In the genomic region with DNA sequence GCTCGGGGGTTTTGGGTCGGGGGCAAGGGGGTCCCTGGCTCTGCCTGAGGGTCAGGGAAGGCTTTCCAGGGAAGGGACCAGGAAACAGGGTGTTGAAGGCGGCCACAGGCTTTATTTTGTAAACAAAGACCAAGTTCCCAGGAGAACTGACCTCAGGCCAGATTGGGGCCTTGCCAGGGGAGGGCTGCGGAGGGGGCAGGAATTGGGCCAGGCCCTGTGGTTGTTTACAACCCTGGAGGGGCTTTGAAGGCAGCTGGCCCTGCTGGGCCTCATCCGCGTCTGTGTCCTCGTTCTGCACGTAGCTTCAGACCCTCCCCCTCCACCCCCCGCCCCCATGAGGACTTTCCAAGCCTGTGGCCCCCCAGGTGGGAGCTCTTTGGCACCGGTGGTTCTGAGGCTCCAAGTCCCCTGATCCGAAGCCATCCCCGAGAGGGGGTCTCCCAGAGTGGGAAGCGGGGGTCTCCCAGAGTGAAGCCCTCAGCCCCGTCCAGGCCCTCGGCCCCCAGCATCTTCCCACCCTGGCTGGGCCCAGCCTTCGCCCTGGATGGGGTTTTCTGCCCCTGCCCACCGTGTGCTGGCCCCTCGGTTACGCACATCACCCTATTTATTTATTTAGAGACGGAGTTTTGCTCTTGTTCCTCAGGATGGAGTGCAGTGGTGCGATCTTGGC, we compare ENCODE assay signal across 1 cellular context.
TF ChIP-seq lines count a peak whose summit lies in the region.

No MANE protein-coding gene starts in this region.

TF ChIP-seq in K562, 482 proteins besides CTCF, POLR2A, EP300 and RAD21:
- TF ChIP-seq POLR2G (IDR thresholded peaks at IDR 0.05; ENCODE audit: low read depth, low read length), result 0 out of 2 replicates have a peak, but pooled peaks have one; percentile 42
- TF ChIP-seq, protein P1, sequence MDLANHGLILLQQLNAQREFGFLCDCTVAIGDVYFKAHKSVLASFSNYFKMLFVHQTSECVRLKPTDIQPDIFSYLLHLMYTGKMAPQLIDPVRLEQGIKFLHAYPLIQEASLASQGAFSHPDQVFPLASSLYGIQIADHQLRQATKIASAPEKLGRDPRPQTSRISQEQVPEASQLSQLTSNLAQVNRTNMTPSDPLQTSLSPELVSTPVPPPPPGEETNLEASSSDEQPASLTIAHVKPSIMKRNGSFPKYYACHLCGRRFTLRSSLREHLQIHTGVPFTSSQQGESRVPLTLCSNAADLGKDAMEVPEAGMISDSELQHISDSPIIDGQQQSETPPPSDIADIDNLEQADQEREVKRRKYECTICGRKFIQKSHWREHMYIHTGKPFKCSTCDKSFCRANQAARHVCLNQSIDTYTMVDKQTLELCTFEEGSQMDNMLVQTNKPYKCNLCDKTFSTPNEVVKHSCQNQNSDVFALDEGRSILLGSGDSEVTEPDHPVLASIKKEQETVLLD (IDR thresholded peaks at IDR 0.05), result no peak
- TF ChIP-seq, protein P2, sequence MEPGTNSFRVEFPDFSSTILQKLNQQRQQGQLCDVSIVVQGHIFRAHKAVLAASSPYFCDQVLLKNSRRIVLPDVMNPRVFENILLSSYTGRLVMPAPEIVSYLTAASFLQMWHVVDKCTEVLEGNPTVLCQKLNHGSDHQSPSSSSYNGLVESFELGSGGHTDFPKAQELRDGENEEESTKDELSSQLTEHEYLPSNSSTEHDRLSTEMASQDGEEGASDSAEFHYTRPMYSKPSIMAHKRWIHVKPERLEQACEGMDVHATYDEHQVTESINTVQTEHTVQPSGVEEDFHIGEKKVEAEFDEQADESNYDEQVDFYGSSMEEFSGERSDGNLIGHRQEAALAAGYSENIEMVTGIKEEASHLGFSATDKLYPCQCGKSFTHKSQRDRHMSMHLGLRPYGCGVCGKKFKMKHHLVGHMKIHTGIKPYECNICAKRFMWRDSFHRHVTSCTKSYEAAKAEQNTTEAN (CRISPR knock-in tag; IDR thresholded peaks at IDR 0.05), result no peak
